Comparison of ENCODE assay signal across 24 cellular contexts in the genomic region with DNA sequence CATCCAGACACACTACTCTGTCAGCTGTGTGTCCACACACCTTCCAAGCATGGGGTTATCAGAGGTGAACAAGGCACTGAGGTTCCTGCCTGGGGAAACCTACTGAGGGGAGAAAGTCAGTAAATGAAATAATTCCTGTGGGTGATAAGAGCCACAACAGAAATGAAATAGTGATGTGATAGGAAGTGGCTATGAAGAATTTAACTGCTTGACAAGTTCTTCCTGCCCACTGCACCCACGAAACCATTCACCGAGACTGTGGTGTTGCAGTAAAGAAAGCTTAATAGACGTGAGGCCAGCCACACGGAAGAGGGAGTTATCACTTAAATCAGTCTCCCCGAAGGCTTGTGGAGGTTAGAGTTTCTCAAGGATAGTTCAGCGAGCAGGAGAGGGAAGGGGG.
"Had no signal": no experiment of that assay in that cellular context is flagged by ENCODE, and none has a peak within 500 bp of the region (broad histone marks: within the 10 kb centered on the region; RNA-seq: fewer than 3 reads in every experiment).

No MANE protein-coding gene starts in this region.

- H3K27ac ChIP-seq: coronary artery, esophagus muscularis mucosa, foreskin keratinocyte, gastroesophageal sphincter, heart right ventricle, lower lobe of right lung, pancreas, sigmoid colon, stomach, testis, tibial artery had no signal

- DNase-seq: dermis blood vessel endothelial cell; effector memory CD4-positive, alpha-beta T cell; foreskin keratinocyte; glutamatergic neuron; heart right ventricle; hippocampal formation; left colon; left ventricle myocardium superior; lower lobe of right lung; naive thymus-derived CD8-positive, alpha-beta T cell; nephron progenitor cell; occipital lobe; pancreas; sigmoid colon; stimulated activated CD4-positive, alpha-beta T cell treated with anti-CD3 and anti-CD28 coated beads, Interleukin-2, amount 100 ng/mL, for 24 hours; stimulated activated CD4-positive, alpha-beta T cell treated with anti-CD3 and anti-CD28 coated beads, Interleukin-4, amount 100 ng/mL, for 24 hours; stimulated activated naive CD4-positive, alpha-beta T cell treated with Interleukin-2 at 50 U/mL for 16 hours; stomach; testis; tibial artery had no signal

- H3K9me3 ChIP-seq: esophagus muscularis mucosa, gastroesophageal sphincter, heart right ventricle, lower lobe of right lung, pancreas, sigmoid colon, testis, tibial artery had no signal

- H3K36me3 ChIP-seq: esophagus muscularis mucosa, gastroesophageal sphincter, heart right ventricle, lower lobe of right lung, pancreas, sigmoid colon, stomach, tibial artery had no signal

- H3K27me3 ChIP-seq: foreskin keratinocyte, pancreas, sigmoid colon, testis, tibial artery had no signal

- H3K4me1 ChIP-seq: foreskin keratinocyte, gastroesophageal sphincter, lower lobe of right lung, testis, tibial artery had no signal

- ATAC-seq: foreskin keratinocyte; gastroesophageal sphincter; heart right ventricle; left colon; left ventricle myocardium superior; lower lobe of right lung; naive thymus-derived CD8-positive, alpha-beta T cell; pancreas; stimulated activated effector memory CD8-positive, alpha-beta T cell treated with anti-CD3 and anti-CD28 coated beads, Interleukin-12 subunit alpha, Interleukin-12 subunit beta, amount 100 ng/mL, for 72 hours had no signal

- H3K4me3 ChIP-seq: coronary artery, esophagus muscularis mucosa, gastroesophageal sphincter, heart right ventricle, lower lobe of right lung, pancreas, sigmoid colon, stomach, testis, tibial artery had no signal
